1 cellular context compared by ENCODE assay signal in the genomic region with DNA sequence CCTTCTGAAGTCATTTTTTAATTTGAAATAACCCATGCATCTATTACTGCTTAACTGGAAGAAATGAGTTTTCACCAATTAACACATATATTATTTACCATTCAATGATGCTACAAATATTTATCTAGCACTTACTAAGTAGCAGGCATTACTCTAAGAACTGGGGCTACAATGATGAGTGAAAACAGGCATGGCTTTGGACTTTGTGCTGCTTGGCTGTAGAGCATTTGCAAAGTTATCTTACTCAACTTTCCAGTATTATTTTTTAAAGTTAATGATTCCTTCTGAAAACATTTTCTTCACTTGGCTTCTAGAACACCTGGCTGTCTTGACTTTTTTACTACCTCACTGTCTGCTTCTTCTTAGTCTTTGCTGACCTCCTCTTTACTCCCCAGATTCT.
TF ChIP-seq lines count a peak whose summit lies in the region.

No MANE protein-coding gene starts in this region.

TF ChIP-seq in HepG2, 621 proteins besides CTCF, POLR2A, EP300 and RAD21:
- no peak for TF ChIP-seq FOXP1 (IDR thresholded peaks at IDR 0.05)
- TF ChIP-seq FOXP1 (CRISPR knock-in tag; IDR thresholded peaks at IDR 0.05): 0 out of 2 replicates have a peak, but pooled peaks have one; percentile 20
- no peak for TF ChIP-seq ZNF235 (CRISPR knock-in tag; IDR thresholded peaks at IDR 0.05; ENCODE audit: borderline replicate concordance)
- 0 out of 2 replicates have a peak, but pooled peaks have one; percentile 21 for TF ChIP-seq RCOR2 (CRISPR knock-in tag; IDR thresholded peaks at IDR 0.05)
- TF ChIP-seq HNF4A (CRISPR knock-in tag; IDR thresholded peaks at IDR 0.05): peak; percentile 58
- no peak for TF ChIP-seq U2AF2 (IDR thresholded peaks at IDR 0.05; ENCODE audit: low read depth, low read length)
- no peak for TF ChIP-seq ZNF121 (CRISPR knock-in tag; IDR thresholded peaks at IDR 0.05)
- no peak for TF ChIP-seq RBAK (CRISPR knock-in tag; IDR thresholded peaks at IDR 0.05)
- TF ChIP-seq ZNF660 (CRISPR knock-in tag; IDR thresholded peaks at IDR 0.05; ENCODE audit: borderline replicate concordance, low read depth): no peak
- no peak for TF ChIP-seq ZNF383 (CRISPR knock-in tag; IDR thresholded peaks at IDR 0.05; ENCODE audit: borderline replicate concordance)
- TF ChIP-seq, protein P1, sequence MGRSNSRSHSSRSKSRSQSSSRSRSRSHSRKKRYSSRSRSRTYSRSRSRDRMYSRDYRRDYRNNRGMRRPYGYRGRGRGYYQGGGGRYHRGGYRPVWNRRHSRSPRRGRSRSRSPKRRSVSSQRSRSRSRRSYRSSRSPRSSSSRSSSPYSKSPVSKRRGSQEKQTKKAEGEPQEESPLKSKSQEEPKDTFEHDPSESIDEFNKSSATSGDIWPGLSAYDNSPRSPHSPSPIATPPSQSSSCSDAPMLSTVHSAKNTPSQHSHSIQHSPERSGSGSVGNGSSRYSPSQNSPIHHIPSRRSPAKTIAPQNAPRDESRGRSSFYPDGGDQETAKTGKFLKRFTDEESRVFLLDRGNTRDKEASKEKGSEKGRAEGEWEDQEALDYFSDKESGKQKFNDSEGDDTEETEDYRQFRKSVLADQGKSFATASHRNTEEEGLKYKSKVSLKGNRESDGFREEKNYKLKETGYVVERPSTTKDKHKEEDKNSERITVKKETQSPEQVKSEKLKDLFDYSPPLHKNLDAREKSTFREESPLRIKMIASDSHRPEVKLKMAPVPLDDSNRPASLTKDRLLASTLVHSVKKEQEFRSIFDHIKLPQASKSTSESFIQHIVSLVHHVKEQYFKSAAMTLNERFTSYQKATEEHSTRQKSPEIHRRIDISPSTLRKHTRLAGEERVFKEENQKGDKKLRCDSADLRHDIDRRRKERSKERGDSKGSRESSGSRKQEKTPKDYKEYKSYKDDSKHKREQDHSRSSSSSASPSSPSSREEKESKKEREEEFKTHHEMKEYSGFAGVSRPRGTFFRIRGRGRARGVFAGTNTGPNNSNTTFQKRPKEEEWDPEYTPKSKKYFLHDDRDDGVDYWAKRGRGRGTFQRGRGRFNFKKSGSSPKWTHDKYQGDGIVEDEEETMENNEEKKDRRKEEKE (IDR thresholded peaks at IDR 0.05): no peak
- TF ChIP-seq SOX13 (IDR thresholded peaks at IDR 0.05): no peak
- TF ChIP-seq SOX13 (CRISPR knock-in tag; conservative IDR thresholded peaks at IDR 0.05 in 1 of 2, IDR thresholded peaks at IDR 0.05 in 1 of 2): no peak
TF ChIP-seq in HepG2: peak in this region for 3.
